ENCODE assay signal across 9 cellular contexts in genomic region chr1:117092594-117092993, GRCh38. TPM values are rescaled to one million over a fixed set of nuclear protein-coding genes. Genes with fewer than 3 reads are reported as not detected.
DNase-seq lines count a peak whose midpoint lies in the region; ATAC-seq, FAIRE-seq and TF ChIP-seq lines count a peak whose summit lies in the region.
"Had no signal": no experiment of that assay in that cellular context is flagged by ENCODE, and none has a peak within 500 bp of the region (broad histone marks: within the 10 kb centered on the region; RNA-seq: fewer than 3 reads in every experiment).

No MANE protein-coding gene starts in this region.

- no peak for FAIRE-seq in D721Med (lab: Jason Lieb, UNC)
- FAIRE-seq: GM12878 had no signal

- peak overlapping the region; percentile 87 for H3K27ac ChIP-seq in skeletal muscle tissue (ENCODE audit: low read depth, low read length)

- H3K27ac Mint-ChIP-seq in HFFc6, result peak overlapping the region; percentile 99
- H3K27ac Mint-ChIP-seq in activated T-helper 17 cell treated with anti-CD3 and anti-CD28 coated beads, Interleukin-2, amount 50 U/mL, for 72 hours, result peak overlapping the region; percentile 42
- H3K27ac Mint-ChIP-seq in glutamatergic neuron (ENCODE audit: unreplicated experiment), result peak overlapping the region; percentile 77

- peaks cover 60% of the 10 kb centered on the region for H3K4me1 Mint-ChIP-seq in HFFc6 (ENCODE audit: low read depth)
- H3K4me1 Mint-ChIP-seq in activated T-helper 17 cell treated with anti-CD3 and anti-CD28 coated beads, Interleukin-2, amount 50 U/mL, for 72 hours, result peaks cover 9% of the 10 kb centered on the region
- peaks cover 38% of the 10 kb centered on the region for H3K4me1 Mint-ChIP-seq in glutamatergic neuron (ENCODE audit: low read depth, unreplicated experiment)

- peaks cover 26% of the 10 kb centered on the region for H3K36me3 Mint-ChIP-seq in HFFc6 (ENCODE audit: low read depth)
- peaks cover 99% of the 10 kb centered on the region for H3K36me3 Mint-ChIP-seq in activated T-helper 17 cell treated with anti-CD3 and anti-CD28 coated beads, Interleukin-2, amount 50 U/mL, for 72 hours (ENCODE audit: low read depth)
- H3K36me3 Mint-ChIP-seq in glutamatergic neuron (ENCODE audit: unreplicated experiment), result no peaks in the 10 kb centered on the region

- peak; percentile 6 for DNase-seq in HFFc6
- no peak for DNase-seq in glutamatergic neuron
- DNase-seq in NCI-H774 (lab: John Stamatoyannopoulos, UW), result no peak
- DNase-seq in D721Med (ENCODE audit: insufficient read length, low spot score), result no peak
- DNase-seq: stimulated activated naive CD8-positive, alpha-beta T cell treated with anti-CD3 and anti-CD28 coated beads, Interleukin-15, Interleukin-2, amounts not matched to agents 100 U/mL and 50 U/mL, for 24 hours had no signal

- peaks cover 18 to 34% (median 23%) of the 10 kb centered on the region in 3 donors for H3K4me1 ChIP-seq in skeletal muscle tissue (ENCODE audit: control insufficient read depth in 3 of 3, insufficient read depth in 3 of 3, low read length in 3 of 3)

- H3K9me3 Mint-ChIP-seq in HFFc6, result no peaks in the 10 kb centered on the region
- H3K9me3 Mint-ChIP-seq in activated T-helper 17 cell treated with anti-CD3 and anti-CD28 coated beads, Interleukin-2, amount 50 U/mL, for 72 hours, result no peaks in the 10 kb centered on the region
- H3K9me3 Mint-ChIP-seq in glutamatergic neuron (ENCODE audit: unreplicated experiment), result peaks cover 2% of the 10 kb centered on the region

- H3K4me3 ChIP-seq in skeletal muscle tissue (ENCODE audit: low read length in 3 of 3), result peak overlapping the region in 1 of 3 donors; percentile 42
- H3K4me3 ChIP-seq: GM12878 had no signal

- no peak for TF ChIP-seq CTCF in HFFc6 (IDR thresholded peaks at IDR 0.05)
- TF ChIP-seq CTCF in glutamatergic neuron (IDR thresholded peaks at IDR 0.05; ENCODE audit: partially characterized antibody, unreplicated experiment), result no peak
- TF ChIP-seq CTCF in D721Med (IDR thresholded peaks at IDR 0.05; ENCODE audit: insufficient read depth, missing control alignments), result no peak

- no peaks in the 10 kb centered on the region for H3K27me3 ChIP-seq in skeletal muscle tissue (ENCODE audit: control insufficient read depth in 3 of 3, insufficient read depth in 3 of 3, low read length in 3 of 3)

- no peak for ATAC-seq in activated T-helper 17 cell treated with anti-CD3 and anti-CD28 coated beads, Interleukin-2, amount 50 U/mL, for 72 hours (replicated peaks)
- no peak for ATAC-seq in GM21786 (IDR thresholded peaks at IDR 0.05; ENCODE audit: unreplicated experiment)
- ATAC-seq: GM12878 had no signal

- no peaks in the 10 kb centered on the region for H3K36me3 ChIP-seq in skeletal muscle tissue (ENCODE audit: control insufficient read depth in 3 of 3, insufficient read depth in 3 of 3, low read length in 3 of 3)

- H3K27me3 Mint-ChIP-seq in HFFc6 (ENCODE audit: insufficient read depth) (peaks cover 2% of the 10 kb centered on the region), glutamatergic neuron (ENCODE audit: unreplicated experiment) (no peaks in the 10 kb centered on the region)
- no peaks in the 10 kb centered on the region for H3K27me3 Mint-ChIP-seq in activated T-helper 17 cell treated with anti-CD3 and anti-CD28 coated beads, Interleukin-2, amount 50 U/mL, for 72 hours

- no peaks in the 10 kb centered on the region for H3K9me3 ChIP-seq in skeletal muscle tissue (ENCODE audit: control insufficient read depth in 3 of 3, low read length in 3 of 3)

- H3K9ac ChIP-seq in skeletal muscle tissue (ENCODE audit: low read depth in 1 of 3, low read length in 3 of 3), result peak overlapping the region in 2 of 3 donors; percentile 32 to 54

- H3K4me3 Mint-ChIP-seq in HFFc6, result peak overlapping the region; percentile 65
- H3K4me3 Mint-ChIP-seq in activated T-helper 17 cell treated with anti-CD3 and anti-CD28 coated beads, Interleukin-2, amount 50 U/mL, for 72 hours, result no peak overlapping the region
- peak overlapping the region; percentile 14 for H3K4me3 Mint-ChIP-seq in glutamatergic neuron (ENCODE audit: unreplicated experiment)

RNA-seq across cellular contexts. Expression of gene TRIM45, which starts 29.0 kb away (rescaled TPM):
- total RNA-seq in HFFc6 (2021; fragmentation: NEBNext Ultra II Directional; extraction: Animal tissue kit (Norgen Biotek cat#: 25700)), result 1 to 10 TPM; 2.1 to 4.4 (median 3.6) TPM
- 1 to 10 TPM in 1 of 2 donors, under 1 TPM in 1; 0.78 to 2.0 TPM for total RNA-seq in activated T-helper 17 cell treated with anti-CD3 and anti-CD28 coated beads, Interleukin-2, amount 50 U/mL, for 72 hours
- total RNA-seq in glutamatergic neuron (ENCODE audit: unreplicated experiment) (6.7 TPM), skeletal muscle tissue (7.3 TPM)

RNA-seq across cellular contexts. Expression of gene TTF2, which starts 32.5 kb away (rescaled TPM):
- total RNA-seq in HFFc6 (2021; fragmentation: NEBNext Ultra II Directional; extraction: Animal tissue kit (Norgen Biotek cat#: 25700)), result 10 to 100 TPM; 18.7 to 28.6 (median 24.2) TPM
- 10 to 100 TPM; 71.4 to 98.0 TPM for total RNA-seq in activated T-helper 17 cell treated with anti-CD3 and anti-CD28 coated beads, Interleukin-2, amount 50 U/mL, for 72 hours
- total RNA-seq in glutamatergic neuron (ENCODE audit: unreplicated experiment) (19.3 TPM), skeletal muscle tissue (3.7 TPM)

Comparison
In these comparisons a context has a peak if more than half of its experiments do, and no peak if none do; other contexts are left out.
1. H3K27ac Mint-ChIP-seq: peak in every context shown above with its lines; median percentile 99 in HFFc6; 77 in glutamatergic neuron; 42 in activated T-helper 17 cell treated with anti-CD3 and anti-CD28 coated beads, Interleukin-2, amount 50 U/mL, for 72 hours.